ENCODE assay signal across 15 cellular contexts in genomic region chr12:110576504-110576903, GRCh38. TPM values are rescaled to one million over a fixed set of nuclear protein-coding genes. Genes with fewer than 3 reads are reported as not detected.
DNase-seq lines count a peak whose midpoint lies in the region; ATAC-seq and TF ChIP-seq lines count a peak whose summit lies in the region.
"Had no signal": no experiment of that assay in that cellular context is flagged by ENCODE, and none has a peak within 500 bp of the region (broad histone marks: within the 10 kb centered on the region; RNA-seq: fewer than 3 reads in every experiment).

No MANE protein-coding gene starts in this region.

- peaks cover 70% of the 10 kb centered on the region for H3K4me1 Mint-ChIP-seq in activated naive CD4-positive, alpha-beta T cell treated with anti-CD3 and anti-CD28 coated beads, Interleukin-2, amount 10 ng/mL, durations not matched to agents 7 days and 5 days
- peaks cover 33% of the 10 kb centered on the region for H3K4me1 Mint-ChIP-seq in T-helper 17 cell
- peaks cover 26 to 67% of the 10 kb centered on the region in 2 donors for H3K4me1 Mint-ChIP-seq in stimulated activated naive B cell treated with anti-CD40 and anti-IgM and Interleukin-4, amounts not matched to agents 10 μg/mL and 1 μg/mL and 100 μg/mL, for 72 hours

- WGBS in esophagus muscularis mucosa = 78% methylated on average over 2 of the region's 2 CpGs

- peaks cover 13% of the 10 kb centered on the region for H3K9me3 Mint-ChIP-seq in activated naive CD4-positive, alpha-beta T cell treated with anti-CD3 and anti-CD28 coated beads, Interleukin-2, amount 10 ng/mL, durations not matched to agents 7 days and 5 days
- H3K9me3 Mint-ChIP-seq in stimulated activated naive B cell treated with anti-CD40 and anti-IgM and Interleukin-4, amounts not matched to agents 10 μg/mL and 1 μg/mL and 100 μg/mL, for 72 hours = no peaks in the 10 kb centered on the region

- no peak for TF ChIP-seq EP300 in esophagus muscularis mucosa (IDR thresholded peaks at IDR 0.05)

- no peaks in the 10 kb centered on the region for H3K27me3 Mint-ChIP-seq in activated naive CD4-positive, alpha-beta T cell treated with anti-CD3 and anti-CD28 coated beads, Interleukin-2, amount 10 ng/mL, durations not matched to agents 7 days and 5 days
- no peaks in the 10 kb centered on the region for H3K27me3 Mint-ChIP-seq in T-helper 17 cell
- no peaks in the 10 kb centered on the region for H3K27me3 Mint-ChIP-seq in stimulated activated naive B cell treated with anti-CD40 and anti-IgM and Interleukin-4, amounts not matched to agents 10 μg/mL and 1 μg/mL and 100 μg/mL, for 72 hours

- H3K4me1 ChIP-seq in esophagus muscularis mucosa = peaks cover 77 to 85% (median 83%) of the 10 kb centered on the region in 4 donors

- peak overlapping the region; percentile 75 for H3K27ac Mint-ChIP-seq in activated naive CD4-positive, alpha-beta T cell treated with anti-CD3 and anti-CD28 coated beads, Interleukin-2, amount 10 ng/mL, durations not matched to agents 7 days and 5 days
- peak overlapping the region; percentile 69 for H3K27ac Mint-ChIP-seq in T-helper 17 cell
- H3K27ac Mint-ChIP-seq in stimulated activated naive B cell treated with anti-CD40 and anti-IgM and Interleukin-4, amounts not matched to agents 10 μg/mL and 1 μg/mL and 100 μg/mL, for 72 hours = peak overlapping the region; percentile 75

- no peak for ATAC-seq in T-helper 17 cell
- no peak for ATAC-seq in stimulated activated naive B cell treated with anti-CD40 and anti-IgM and Interleukin-4, amounts not matched to agents 10 μg/mL and 1 μg/mL and 100 μg/mL, for 72 hours (replicated peaks)
- ATAC-seq in HG03108 (IDR thresholded peaks at IDR 0.05; ENCODE audit: unreplicated experiment) = no peak

- H3K4me3 Mint-ChIP-seq in activated naive CD4-positive, alpha-beta T cell treated with anti-CD3 and anti-CD28 coated beads, Interleukin-2, amount 10 ng/mL, durations not matched to agents 7 days and 5 days = no peak overlapping the region
- no peak overlapping the region for H3K4me3 Mint-ChIP-seq in T-helper 17 cell
- H3K4me3 Mint-ChIP-seq in stimulated activated naive B cell treated with anti-CD40 and anti-IgM and Interleukin-4, amounts not matched to agents 10 μg/mL and 1 μg/mL and 100 μg/mL, for 72 hours = peak overlapping the region; percentile 44 to 52

- H3K4me3 ChIP-seq in esophagus muscularis mucosa = no peak overlapping the region

- intact Hi-C loops in esophagus muscularis mucosa (cut with DNase I) = no loop called here

- CTCF ChIA-PET in activated naive CD4-positive, alpha-beta T cell treated with anti-CD3 and anti-CD28 coated beads, Interleukin-2, amount 10 ng/mL, durations not matched to agents 7 days and 5 days (lab: Charles Lee) = interaction anchor here (1.0 kb wide), 1 partner anchor 26 kb away, joined by 4 read pairs; no protein-coding TSS in a partner anchor

- peaks cover 45% of the 10 kb centered on the region for H3K36me3 Mint-ChIP-seq in activated naive CD4-positive, alpha-beta T cell treated with anti-CD3 and anti-CD28 coated beads, Interleukin-2, amount 10 ng/mL, durations not matched to agents 7 days and 5 days
- H3K36me3 Mint-ChIP-seq in T-helper 17 cell (ENCODE audit: low read depth) = no peaks in the 10 kb centered on the region
- H3K36me3 Mint-ChIP-seq in stimulated activated naive B cell treated with anti-CD40 and anti-IgM and Interleukin-4, amounts not matched to agents 10 μg/mL and 1 μg/mL and 100 μg/mL, for 72 hours = peaks cover 24 to 27% of the 10 kb centered on the region in 2 donors

- TF ChIP-seq POLR2A in esophagus muscularis mucosa (IDR thresholded peaks at IDR 0.05; ENCODE audit: low read depth) = no peak

- H3K36me3 ChIP-seq in esophagus muscularis mucosa = no peaks in the 10 kb centered on the region

- no peaks in the 10 kb centered on the region for H3K9me3 ChIP-seq in T-helper 17 cell (ENCODE audit: control insufficient read depth, low read length, poor library complexity, severe bottlenecking)
- H3K9me3 ChIP-seq in esophagus muscularis mucosa = peaks cover 0 to 2% (median 0%) of the 10 kb centered on the region in 4 donors

- no peak for TF ChIP-seq CTCF in esophagus muscularis mucosa (IDR thresholded peaks at IDR 0.05)

- DNase-seq in activated naive CD4-positive, alpha-beta T cell treated with anti-CD3 and anti-CD28 coated beads, Interleukin-2, amount 10 ng/mL, durations not matched to agents 7 days and 5 days = no peak
- no peak for DNase-seq in activated naive CD4-positive, alpha-beta T cell treated with Interleukin-2 at 50 U/mL for 16 hours
- DNase-seq in T-helper 17 cell = no peak
- DNase-seq in esophagus muscularis mucosa (ENCODE audit: extremely low spot score) = no peak
- no peak for DNase-seq in stimulated activated naive B cell treated with anti-CD40 and anti-IgM and Interleukin-4, amounts not matched to agents 10 μg/mL and 1 μg/mL and 100 μg/mL, for 72 hours
- no peak for DNase-seq in hypothalamus (lab: John Stamatoyannopoulos, UW)
- no peak for DNase-seq in stimulated activated CD4-positive, alpha-beta T cell treated with anti-CD3 and anti-CD28 coated beads, Interleukin-12 subunit alpha, Interleukin-12 subunit beta, amount 100 ng/mL, for 4 hours
- DNase-seq: aorta, cortex of kidney, DMS53, mesendoderm, NCI-H2029 treated with DMSO at 0.1 percent for 48 hours, NCI-H526 treated with DMSO at 0.1 percent for 48 hours, T-helper 9 cell had no signal

- H3K27ac ChIP-seq in esophagus muscularis mucosa (replicated peaks in 1 of 4) = peak overlapping the region in 3 of 4 donors; percentile 59 to 96 (median 69)

- no peaks in the 10 kb centered on the region for H3K27me3 ChIP-seq in esophagus muscularis mucosa

RNA-seq across cellular contexts. Expression of gene PPTC7, which starts 6.6 kb away (rescaled TPM):
- total RNA-seq in T-helper 17 cell (10 to 100 TPM; 45.5 to 49.4 TPM), esophagus muscularis mucosa (10 to 100 TPM; 36.6 to 55.6 (median 53.2) TPM)

RNA-seq across cellular contexts. Expression of gene TCTN1, which starts 37.4 kb away (rescaled TPM):
- total RNA-seq in T-helper 17 cell (1 to 10 TPM; 5.0 to 8.5 TPM), esophagus muscularis mucosa (10 to 100 TPM; 17.4 to 26.2 (median 21.4) TPM)

Comparison
In these comparisons a context has a peak if more than half of its experiments do, and no peak if none do; other contexts are left out.
1. H3K4me3 Mint-ChIP-seq: peak in stimulated activated naive B cell treated with anti-CD40 and anti-IgM and Interleukin-4, amounts not matched to agents 10 μg/mL and 1 μg/mL and 100 μg/mL, for 72 hours (2 of 2); none in activated naive CD4-positive, alpha-beta T cell treated with anti-CD3 and anti-CD28 coated beads, Interleukin-2, amount 10 ng/mL, durations not matched to agents 7 days and 5 days (single experiment) and T-helper 17 cell (single experiment).
2. Peak in every context shown above with its lines, with median percentiles within 50 percentile points of each other: H3K27ac Mint-ChIP-seq.